ENCODE assay signal across 8 cellular contexts in the genomic region with DNA sequence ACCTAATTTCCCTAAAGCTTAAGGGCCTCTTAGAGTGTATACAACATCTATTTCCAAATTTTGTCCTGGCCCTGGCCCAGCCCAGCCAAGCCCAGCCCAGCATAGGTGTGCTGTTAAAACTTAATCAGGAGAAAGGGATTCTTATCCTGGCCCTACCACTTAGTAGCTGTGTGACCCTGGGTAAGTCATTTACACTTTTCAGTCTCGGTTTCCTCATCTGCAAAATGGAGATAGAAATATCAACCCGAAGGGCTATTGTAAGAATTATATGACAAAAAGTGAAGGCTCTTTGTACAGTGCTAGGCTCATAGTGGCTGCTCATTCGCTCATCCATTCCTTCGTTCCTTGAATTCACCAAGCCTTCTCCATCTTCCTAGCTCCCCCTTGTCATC. TPM values are rescaled to one million over a fixed set of nuclear protein-coding genes. Genes with fewer than 3 reads are reported as not detected.
DNase-seq lines count a peak whose midpoint lies in the region; ATAC-seq and TF ChIP-seq lines count a peak whose summit lies in the region.

No MANE protein-coding gene starts in this region.

- H2AFZ ChIP-seq in HCT116 (ENCODE audit: low read depth, low read length, poor library complexity, severe bottlenecking), result no peak overlapping the region

- RAD21 ChIA-PET in HCT116 (lab: Charles Lee; ENCODE audit: low non-redundant PET in 1 of 2, low total read pairs in 2 of 2, uncharacterized antibody in 2 of 2, unreplicated experiment in 2 of 2), result interaction anchor here in 1 of 2 experiments (0.7 to 1.3 kb wide), 2 partner anchors 12 to 82 kb away, joined by 3 to 6 read pairs; a partner anchor contains a TSS

- no peak for TF ChIP-seq CTCF in HCT116 (IDR thresholded peaks at IDR 0.05 in 2 of 3, conservative IDR thresholded peaks at IDR 0.05 in 1 of 3; ENCODE audit: borderline replicate concordance in 1 of 3, insufficient read depth in 1 of 3, low read depth in 2 of 3, low read length in 2 of 3)
- TF ChIP-seq CTCF in WI38 (IDR thresholded peaks at IDR 0.05; ENCODE audit: low read depth, low read length), result no peak

- no peaks in the 10 kb centered on the region for H3K9me3 ChIP-seq in HCT116 (ENCODE audit: control insufficient read depth in 1 of 2, insufficient read depth in 1 of 2, low read depth in 1 of 2, low read length in 2 of 2)
- no peaks in the 10 kb centered on the region for H3K9me3 ChIP-seq in skeletal muscle tissue (ENCODE audit: control insufficient read depth in 3 of 3, low read length in 3 of 3)

- TF ChIP-seq RAD21 in HCT116 (IDR thresholded peaks at IDR 0.05; ENCODE audit: low read depth), result no peak

- no peaks in the 10 kb centered on the region for H3K9me2 ChIP-seq in HCT116 (ENCODE audit: insufficient read depth)

- H3K9ac ChIP-seq in HCT116 (ENCODE audit: low read length), result peak overlapping the region; percentile 91
- H3K9ac ChIP-seq in skeletal muscle tissue (ENCODE audit: low read depth in 1 of 3, low read length in 3 of 3), result peak overlapping the region; percentile 84 to 91 (median 87)

- H3K79me2 ChIP-seq in HCT116 (ENCODE audit: insufficient read depth, low read length), result peaks cover 28% of the 10 kb centered on the region

- TSS peak; percentile 79 for BruUV-seq in HCT116 (replicated peaks; lab: Mats Ljungman, UMichigan)

- H3K27me3 ChIP-seq in HCT116 (ENCODE audit: insufficient read depth, low read length) (no peaks in the 10 kb centered on the region), skeletal muscle tissue (ENCODE audit: control insufficient read depth in 3 of 3, insufficient read depth in 3 of 3, low read length in 3 of 3) (no peaks in the 10 kb centered on the region)

- peak overlapping the region; percentile 84 for H3K4me2 ChIP-seq in HCT116 (ENCODE audit: low read length)

- H3K36me3 ChIP-seq in HCT116 (ENCODE audit: control insufficient read depth in 1 of 2, insufficient read depth in 2 of 2, low read length in 2 of 2), result peaks cover 0 to 7% of the 10 kb centered on the region in 2 experiments; a peak in 1 of 4 replicates
- peaks cover 0 to 11% (median 9%) of the 10 kb centered on the region in 3 donors for H3K36me3 ChIP-seq in skeletal muscle tissue (ENCODE audit: control insufficient read depth in 3 of 3, insufficient read depth in 3 of 3, low read length in 3 of 3)

- intact Hi-C loops in HCT116 (cut with micrococcal nuclease), result no loop called here

- H3K4me3 ChIP-seq in HCT116 (replicated peaks in 1 of 2; ENCODE audit: low read depth in 1 of 2, low read length in 2 of 2) (peak overlapping the region; percentile 82 to 91), WI38 (ENCODE audit: low read depth, low read length) (peak overlapping the region; percentile 92), skeletal muscle tissue (ENCODE audit: low read length in 3 of 3) (peak overlapping the region; percentile 90 to 97 (median 94))

- no peak for TF ChIP-seq POLR2A in HCT116 (IDR thresholded peaks at IDR 0.05; ENCODE audit: borderline replicate concordance, extremely low read depth, insufficient read depth, insufficient read length)

- H3K27ac ChIP-seq in HCT116 (ENCODE audit: low read depth, low read length) (peak overlapping the region; percentile 49), skeletal muscle tissue (ENCODE audit: low read depth, low read length) (peak overlapping the region; percentile 89)

- H3K4me1 ChIP-seq in HCT116 (ENCODE audit: control insufficient read depth in 1 of 2, insufficient read depth in 2 of 2, low read length in 2 of 2) (peaks cover 3 to 10% of the 10 kb centered on the region in 2 experiments; a peak in 2 of 4 replicates), skeletal muscle tissue (ENCODE audit: control insufficient read depth in 3 of 3, insufficient read depth in 3 of 3, low read length in 3 of 3) (peaks cover 19 to 36% (median 28%) of the 10 kb centered on the region in 3 donors)

- H4K20me1 ChIP-seq in HCT116 (ENCODE audit: insufficient read depth), result no peaks in the 10 kb centered on the region

- ATAC-seq in HCT116, result no peak
- no peak for ATAC-seq in HG03378 (IDR thresholded peaks at IDR 0.05; ENCODE audit: unreplicated experiment)
- no peak for ATAC-seq in HG03432 (IDR thresholded peaks at IDR 0.05; ENCODE audit: unreplicated experiment)

- CTCF ChIA-PET in HCT116 (lab: Charles Lee), result interaction anchor here (0.8 to 2.2 kb wide), 5 partner anchors 49 to 322 kb away, joined by 3 to 21 read pairs (median 7); a partner anchor contains a TSS

- DNase-seq in HCT116 (ENCODE audit: low read depth, low spot score), result no peak
- peak; percentile 4 for DNase-seq in glomerular visceral epithelial cell (ENCODE audit: extremely low spot score)
- no peak for DNase-seq in NCI-H2227 treated with DMSO at 0.1 percent for 48 hours (lab: John Stamatoyannopoulos, UW)
- DNase-seq in SHP77 treated with DMSO at 0.1 percent for 48 hours (lab: John Stamatoyannopoulos, UW), result no peak

- POLR2A ChIA-PET in HCT116 (lab: Charles Lee), result interaction anchor here (0.7 to 1.4 kb wide), 3 partner anchors 11 to 366 kb away, joined by 3 to 4 read pairs (median 4); no protein-coding TSS in a partner anchor

TF ChIP-seq in HCT116, 20 proteins besides CTCF, POLR2A, EP300 and RAD21:
- TF ChIP-seq POLR2AphosphoS5 (IDR thresholded peaks at IDR 0.05; ENCODE audit: low read depth, low read length) (no peak), YY1 (IDR thresholded peaks at IDR 0.05; ENCODE audit: extremely low read depth, insufficient replicate concordance, low read depth, low read length) (no peak), EZH2phosphoT487 (IDR thresholded peaks at IDR 0.05; ENCODE audit: borderline replicate concordance) (no peak), TCF7L2 (IDR thresholded peaks at IDR 0.05; ENCODE audit: borderline replicate concordance, extremely low read depth, insufficient read depth, insufficient read length) (no peak), ZNF274 (IDR thresholded peaks at IDR 0.05; ENCODE audit: low read depth, low read length) (no peak), FOSL1 (IDR thresholded peaks at IDR 0.05; ENCODE audit: low read depth) (no peak), JUND (IDR thresholded peaks at IDR 0.05) (no peak), ZFX (IDR thresholded peaks at IDR 0.05) (no peak), EGR1 (IDR thresholded peaks at IDR 0.05; ENCODE audit: low read depth) (no peak), CBX3 (IDR thresholded peaks at IDR 0.05; ENCODE audit: low read depth) (no peak), ELF1 (IDR thresholded peaks at IDR 0.05; ENCODE audit: borderline replicate concordance, low read depth) (no peak), EZH2 (IDR thresholded peaks at IDR 0.05) (no peak), SP1 (IDR thresholded peaks at IDR 0.05; ENCODE audit: low read depth) (no peak), SRF (IDR thresholded peaks at IDR 0.05; ENCODE audit: low read depth) (no peak), CEBPB (IDR thresholded peaks at IDR 0.05; ENCODE audit: low read depth) (no peak)
- TF ChIP-seq, protein P1, sequence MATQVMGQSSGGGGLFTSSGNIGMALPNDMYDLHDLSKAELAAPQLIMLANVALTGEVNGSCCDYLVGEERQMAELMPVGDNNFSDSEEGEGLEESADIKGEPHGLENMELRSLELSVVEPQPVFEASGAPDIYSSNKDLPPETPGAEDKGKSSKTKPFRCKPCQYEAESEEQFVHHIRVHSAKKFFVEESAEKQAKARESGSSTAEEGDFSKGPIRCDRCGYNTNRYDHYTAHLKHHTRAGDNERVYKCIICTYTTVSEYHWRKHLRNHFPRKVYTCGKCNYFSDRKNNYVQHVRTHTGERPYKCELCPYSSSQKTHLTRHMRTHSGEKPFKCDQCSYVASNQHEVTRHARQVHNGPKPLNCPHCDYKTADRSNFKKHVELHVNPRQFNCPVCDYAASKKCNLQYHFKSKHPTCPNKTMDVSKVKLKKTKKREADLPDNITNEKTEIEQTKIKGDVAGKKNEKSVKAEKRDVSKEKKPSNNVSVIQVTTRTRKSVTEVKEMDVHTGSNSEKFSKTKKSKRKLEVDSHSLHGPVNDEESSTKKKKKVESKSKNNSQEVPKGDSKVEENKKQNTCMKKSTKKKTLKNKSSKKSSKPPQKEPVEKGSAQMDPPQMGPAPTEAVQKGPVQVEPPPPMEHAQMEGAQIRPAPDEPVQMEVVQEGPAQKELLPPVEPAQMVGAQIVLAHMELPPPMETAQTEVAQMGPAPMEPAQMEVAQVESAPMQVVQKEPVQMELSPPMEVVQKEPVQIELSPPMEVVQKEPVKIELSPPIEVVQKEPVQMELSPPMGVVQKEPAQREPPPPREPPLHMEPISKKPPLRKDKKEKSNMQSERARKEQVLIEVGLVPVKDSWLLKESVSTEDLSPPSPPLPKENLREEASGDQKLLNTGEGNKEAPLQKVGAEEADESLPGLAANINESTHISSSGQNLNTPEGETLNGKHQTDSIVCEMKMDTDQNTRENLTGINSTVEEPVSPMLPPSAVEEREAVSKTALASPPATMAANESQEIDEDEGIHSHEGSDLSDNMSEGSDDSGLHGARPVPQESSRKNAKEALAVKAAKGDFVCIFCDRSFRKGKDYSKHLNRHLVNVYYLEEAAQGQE (IDR thresholded peaks at IDR 0.05; ENCODE audit: low read depth), result no peak
- TF ChIP-seq, protein P2, sequence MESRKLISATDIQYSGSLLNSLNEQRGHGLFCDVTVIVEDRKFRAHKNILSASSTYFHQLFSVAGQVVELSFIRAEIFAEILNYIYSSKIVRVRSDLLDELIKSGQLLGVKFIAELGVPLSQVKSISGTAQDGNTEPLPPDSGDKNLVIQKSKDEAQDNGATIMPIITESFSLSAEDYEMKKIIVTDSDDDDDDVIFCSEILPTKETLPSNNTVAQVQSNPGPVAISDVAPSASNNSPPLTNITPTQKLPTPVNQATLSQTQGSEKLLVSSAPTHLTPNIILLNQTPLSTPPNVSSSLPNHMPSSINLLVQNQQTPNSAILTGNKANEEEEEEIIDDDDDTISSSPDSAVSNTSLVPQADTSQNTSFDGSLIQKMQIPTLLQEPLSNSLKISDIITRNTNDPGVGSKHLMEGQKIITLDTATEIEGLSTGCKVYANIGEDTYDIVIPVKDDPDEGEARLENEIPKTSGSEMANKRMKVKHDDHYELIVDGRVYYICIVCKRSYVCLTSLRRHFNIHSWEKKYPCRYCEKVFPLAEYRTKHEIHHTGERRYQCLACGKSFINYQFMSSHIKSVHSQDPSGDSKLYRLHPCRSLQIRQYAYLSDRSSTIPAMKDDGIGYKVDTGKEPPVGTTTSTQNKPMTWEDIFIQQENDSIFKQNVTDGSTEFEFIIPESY (IDR thresholded peaks at IDR 0.05; ENCODE audit: extremely low read depth, insufficient replicate concordance, low read length), result no peak
- TF ChIP-seq, protein P3, sequence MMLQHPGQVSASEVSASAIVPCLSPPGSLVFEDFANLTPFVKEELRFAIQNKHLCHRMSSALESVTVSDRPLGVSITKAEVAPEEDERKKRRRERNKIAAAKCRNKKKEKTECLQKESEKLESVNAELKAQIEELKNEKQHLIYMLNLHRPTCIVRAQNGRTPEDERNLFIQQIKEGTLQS (IDR thresholded peaks at IDR 0.05), result no peak

RNA-seq across cellular contexts. Expression of a gene that starts 0.4 kb away (rescaled TPM):
- 18.4 TPM for total RNA-seq in HCT116 (2021; ENCODE audit: unreplicated experiment)
- 16.1 and 17.3 TPM in 2 replicates for polyA plus RNA-seq in HCT116 (2012)
- 2.1 TPM for total RNA-seq in skeletal muscle tissue

RNA-seq across cellular contexts. Expression of a gene that starts 0.8 kb away (rescaled TPM):
- total RNA-seq in HCT116 (2021; ENCODE audit: unreplicated experiment) (26.2 TPM), skeletal muscle tissue (13.6 TPM)
- polyA plus RNA-seq in HCT116 (2012), result 15.1 and 16.5 TPM in 2 replicates
